In genomic region chrX:27680726-27681125, GRCh38 we compare ENCODE assay signal across 29 cellular contexts.
DNase-seq lines count a peak whose midpoint lies in the region; ATAC-seq and TF ChIP-seq lines count a peak whose summit lies in the region.
"Had no signal": no experiment of that assay in that cellular context is flagged by ENCODE, and none has a peak within 500 bp of the region (broad histone marks: within the 10 kb centered on the region; RNA-seq: fewer than 3 reads in every experiment).

No MANE protein-coding gene starts in this region.

- no peak overlapping the region for H4K8ac ChIP-seq in mesenchymal stem cell (ENCODE audit: low read length)

- H4K91ac ChIP-seq in mesenchymal stem cell (ENCODE audit: low read length): no peak overlapping the region

- BruUV-seq in OCI-LY7 (replicated peaks; lab: Mats Ljungman, UMichigan): no TSS peak

- H3K9me3 ChIP-seq in fibroblast of lung (ENCODE audit: control insufficient read depth, insufficient read depth, low read depth, low read length) (no peaks in the 10 kb centered on the region), mesenchymal stem cell (ENCODE audit: control insufficient read depth, low read length) (no peaks in the 10 kb centered on the region), OCI-LY7 (ENCODE audit: low read length) (no peaks in the 10 kb centered on the region), SJCRH30 (replicated peaks) (no peaks in the 10 kb centered on the region)
- H3K9me3 ChIP-seq: neutrophil, vagina had no signal

- TF ChIP-seq CTCF in fibroblast of lung (conservative IDR thresholded peaks at IDR 0.05 in 1 of 2, IDR thresholded peaks at IDR 0.05 in 1 of 2; ENCODE audit: low read depth in 1 of 2, low read length in 2 of 2) (no peak), OCI-LY7 (conservative IDR thresholded peaks at IDR 0.05; ENCODE audit: low read length) (no peak)

- H3K27ac ChIP-seq in fibroblast of lung (ENCODE audit: insufficient read depth, low read length) (no peak overlapping the region), mesenchymal stem cell (ENCODE audit: low read length, poor library complexity, severe bottlenecking) (no peak overlapping the region), OCI-LY7 (ENCODE audit: low read depth, low read length, poor library complexity, severe bottlenecking) (no peak overlapping the region), SJCRH30 (no peak overlapping the region)
- H3K27ac ChIP-seq: neutrophil, vagina, WERI-Rb-1 had no signal

- no peaks in the 10 kb centered on the region for H3K4me1 ChIP-seq in fibroblast of lung (ENCODE audit: control insufficient read depth, extremely low read depth, insufficient read depth, low read length)
- H3K4me1 ChIP-seq in mesenchymal stem cell (ENCODE audit: control insufficient read depth, insufficient read depth, low read depth, low read length): no peaks in the 10 kb centered on the region
- H3K4me1 ChIP-seq in OCI-LY7 (ENCODE audit: insufficient read depth, low read length, poor library complexity, severe bottlenecking): no peaks in the 10 kb centered on the region
- no peaks in the 10 kb centered on the region for H3K4me1 ChIP-seq in SJCRH30
- H3K4me1 ChIP-seq: vagina had no signal

- H3K79me1 ChIP-seq in mesenchymal stem cell (replicated peaks; ENCODE audit: low read length, poor library complexity, severe bottlenecking): no peaks in the 10 kb centered on the region

- H3K4me2 ChIP-seq in fibroblast of lung (ENCODE audit: extremely low read depth, insufficient read depth, low read length) (no peak overlapping the region), mesenchymal stem cell (ENCODE audit: low read length, poor library complexity, severe bottlenecking) (no peak overlapping the region), OCI-LY7 (ENCODE audit: low read length) (no peak overlapping the region)

- 29% methylated on average over 1 of the region's 1 CpG for WGBS in mesenchymal stem cell

- H2AFZ ChIP-seq in fibroblast of lung (ENCODE audit: low read length) (no peak overlapping the region), mesenchymal stem cell (ENCODE audit: low read depth, low read length) (no peak overlapping the region), OCI-LY7 (ENCODE audit: low read length) (no peak overlapping the region)

- peak; percentile 25 for DNase-seq in HS-5 (ENCODE audit: low read depth)
- peak; percentile 31 for DNase-seq in astrocyte of the hippocampus (ENCODE audit: low read depth, low spot score)
- peak; percentile 9 to 71 for DNase-seq in fibroblast of lung (ENCODE audit: low read depth in 2 of 2)
- peak; percentile 0 for DNase-seq in mesenchymal stem cell
- DNase-seq in OCI-LY7 (ENCODE audit: low spot score): no peak
- DNase-seq in SJCRH30: no peak
- DNase-seq: activated CD4-positive, alpha-beta T cell treated with anti-CD3 and anti-CD28 coated beads for 4 hours; amygdala; cerebellar nuclear complex; EL; H9; head of caudate nucleus; islet precursor cell; left ventricle myocardium superior; naive thymus-derived CD4-positive, alpha-beta T cell; NCI-H1417; NCI-H2029 treated with DMSO at 0.1 percent for 48 hours; posterior cingulate gyrus; right cardiac atrium; stimulated activated CD4-positive, alpha-beta T cell treated with anti-CD3 and anti-CD28 coated beads, Interleukin-12 subunit alpha, Interleukin-12 subunit beta, amount 100 ng/mL, for 4 hours; stimulated activated CD4-positive, alpha-beta T cell treated with anti-CD3 and anti-CD28 coated beads, Interleukin-2, amount 100 ng/mL, for 48 hours; stimulated activated naive CD8-positive, alpha-beta T cell treated with anti-CD3 and anti-CD28 coated beads, Interleukin-15, amount 100 ng/mL, for 72 hours; T-helper 9 cell; WERI-Rb-1 had no signal

- CTCF ChIA-PET in OCI-LY7 (lab: Charles Lee; ENCODE audit: unreplicated experiment): no interaction called here

- ATAC-seq in HG03159 (IDR thresholded peaks at IDR 0.05; ENCODE audit: unreplicated experiment) (no peak), HG02938 (IDR thresholded peaks at IDR 0.05; ENCODE audit: unreplicated experiment) (no peak)
- ATAC-seq: GM12878; left ventricle myocardium superior; naive thymus-derived CD4-positive, alpha-beta T cell; right cardiac atrium; stimulated activated naive CD8-positive, alpha-beta T cell treated with anti-CD3 and anti-CD28 coated beads, Interleukin-15, amount 100 ng/mL, for 72 hours had no signal

- POLR2A ChIA-PET in OCI-LY7 (lab: Charles Lee): no interaction called here

- H2BK12ac ChIP-seq in mesenchymal stem cell (ENCODE audit: low read length in 2 of 2): no peak overlapping the region

- H4K20me1 ChIP-seq in fibroblast of lung (ENCODE audit: control insufficient read depth, extremely low read depth, insufficient read depth, low read length) (no peaks in the 10 kb centered on the region), OCI-LY7 (ENCODE audit: insufficient read depth, low read length) (no peaks in the 10 kb centered on the region)

- no peaks in the 10 kb centered on the region for H3K27me3 ChIP-seq in fibroblast of lung (ENCODE audit: control insufficient read depth, insufficient read depth, low read length)
- no peaks in the 10 kb centered on the region for H3K27me3 ChIP-seq in mesenchymal stem cell (ENCODE audit: control insufficient read depth in 1 of 2, insufficient read depth in 1 of 2, low read length in 2 of 2)
- H3K27me3 ChIP-seq in SJCRH30: no peaks in the 10 kb centered on the region
- H3K27me3 ChIP-seq: neutrophil, vagina had no signal

- H3K36me3 ChIP-seq in fibroblast of lung (ENCODE audit: control insufficient read depth, insufficient read depth, low read length) (no peaks in the 10 kb centered on the region), mesenchymal stem cell (ENCODE audit: control insufficient read depth in 1 of 2, insufficient read depth in 2 of 2, low read depth in 1 of 2, low read length in 2 of 2) (no peaks in the 10 kb centered on the region), OCI-LY7 (ENCODE audit: insufficient read depth, low read length) (no peaks in the 10 kb centered on the region), SJCRH30 (no peaks in the 10 kb centered on the region)
- H3K36me3 ChIP-seq: neutrophil, vagina, WERI-Rb-1 had no signal

- H3K4ac ChIP-seq in mesenchymal stem cell (ENCODE audit: low read depth in 1 of 2, low read length in 2 of 2): no peak overlapping the region

- H3K9me2 ChIP-seq in OCI-LY7 (ENCODE audit: insufficient read depth, low read length): no peaks in the 10 kb centered on the region

- H3K23ac ChIP-seq in mesenchymal stem cell (ENCODE audit: low read length in 2 of 2): no peak overlapping the region

- H3K9ac ChIP-seq in fibroblast of lung (ENCODE audit: insufficient read depth, low read length) (no peak overlapping the region), mesenchymal stem cell (ENCODE audit: low read length) (no peak overlapping the region)

- no peak overlapping the region for H2AK5ac ChIP-seq in mesenchymal stem cell (ENCODE audit: low read length, severe bottlenecking)

- H3K79me2 ChIP-seq in fibroblast of lung (ENCODE audit: control insufficient read depth, insufficient read depth, low read length): no peaks in the 10 kb centered on the region
- no peaks in the 10 kb centered on the region for H3K79me2 ChIP-seq in OCI-LY7 (ENCODE audit: insufficient read depth, low read depth, low read length)

- H3K14ac ChIP-seq in mesenchymal stem cell (ENCODE audit: low read length in 2 of 2): no peak overlapping the region

- H2BK15ac ChIP-seq in mesenchymal stem cell (ENCODE audit: low read depth, poor library complexity, severe bottlenecking): no peak overlapping the region

- intact Hi-C loops in OCI-LY7 (cut with micrococcal nuclease; ENCODE audit: unreplicated experiment): no loop called here

- H3K4me3 ChIP-seq in fibroblast of lung (replicated peaks in 1 of 4; ENCODE audit: control extremely low read depth in 1 of 4, insufficient read depth in 1 of 4, low read depth in 3 of 4, low read length in 4 of 4) (no peak overlapping the region), mesenchymal stem cell (ENCODE audit: insufficient read depth in 1 of 2, low read depth in 1 of 2, low read length in 2 of 2) (no peak overlapping the region), OCI-LY7 (ENCODE audit: low read depth, low read length, poor library complexity, severe bottlenecking) (no peak overlapping the region), SJCRH30 (no peak overlapping the region)
- H3K4me3 ChIP-seq: GM12878, vagina had no signal

- H3K18ac ChIP-seq in mesenchymal stem cell (ENCODE audit: low read depth in 1 of 2, low read length in 2 of 2): no peak overlapping the region

- H2BK5ac ChIP-seq in mesenchymal stem cell (ENCODE audit: low read depth, low read length, poor library complexity, severe bottlenecking): no peak overlapping the region

- no peak overlapping the region for H2BK120ac ChIP-seq in mesenchymal stem cell (ENCODE audit: low read depth, low read length)

Comparison
In these comparisons a context has a peak if more than half of its experiments do, and no peak if none do; other contexts are left out.
1. DNase-seq: peak in HS-5 (single experiment), astrocyte of the hippocampus (single experiment), fibroblast of lung (2 of 2) and mesenchymal stem cell (single experiment); none in OCI-LY7 (single experiment) and SJCRH30 (0 of 2).